Comparison of ENCODE assay signal across 24 cellular contexts in the genomic region with DNA sequence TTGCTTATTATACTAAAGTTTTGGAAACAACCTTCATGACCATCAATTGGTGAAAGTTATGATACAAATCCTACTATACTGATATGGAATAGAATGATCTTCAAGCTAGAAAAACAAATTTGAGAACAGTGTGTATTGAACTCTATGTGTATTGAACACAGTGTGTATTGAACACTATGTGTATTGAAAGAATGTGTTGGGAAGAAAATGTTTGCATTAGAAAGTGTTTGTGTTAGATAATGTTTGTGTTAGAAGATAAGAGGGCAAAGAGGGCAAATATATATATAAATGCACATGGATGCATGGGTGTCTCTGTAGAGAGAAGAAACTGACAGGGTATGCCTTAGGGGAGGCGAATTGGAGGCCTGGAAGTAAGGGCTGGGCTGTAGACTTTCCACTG.
"Had no signal": no experiment of that assay in that cellular context is flagged by ENCODE, and none has a peak within 500 bp of the region (broad histone marks: within the 10 kb centered on the region; RNA-seq: fewer than 3 reads in every experiment).

No MANE protein-coding gene starts in this region.

- ATAC-seq: effector memory CD8-positive, alpha-beta T cell; esophagus mucosa; gastrocnemius medialis; heart right ventricle; left cardiac atrium; left lung; left ventricle myocardium superior; lower lobe of right lung; mucosa of descending colon had no signal

- H3K27me3 Mint-ChIP-seq: dendritic cell treated with granulocyte-macrophage colony-stimulating factor and Interleukin-4, amounts not matched to agents 40 ng/mL and 50 ng/mL, for 4 days; effector memory CD8-positive, alpha-beta T cell; naive B cell had no signal

- H3K27me3 ChIP-seq: colonic mucosa, esophagus squamous epithelium, gastrocnemius medialis, heart right ventricle, left lung had no signal

- H3K4me1 ChIP-seq: colonic mucosa, esophagus squamous epithelium, gastrocnemius medialis, heart right ventricle, left lung, lower lobe of right lung had no signal

- H3K4me1 Mint-ChIP-seq: mesothelial cell of epicardium had no signal

- H3K4me3 Mint-ChIP-seq: dendritic cell treated with granulocyte-macrophage colony-stimulating factor and Interleukin-4, amounts not matched to agents 40 ng/mL and 50 ng/mL, for 4 days; effector memory CD8-positive, alpha-beta T cell; endodermal cell; mesothelial cell of epicardium; naive B cell had no signal

- H3K4me3 ChIP-seq: colonic mucosa, esophagus squamous epithelium, gastrocnemius medialis, heart right ventricle, left lung, lower lobe of right lung, mucosa of descending colon had no signal

- H3K9me3 ChIP-seq: colonic mucosa, esophagus squamous epithelium, gastrocnemius medialis, heart right ventricle, left lung, lower lobe of right lung, mucosa of descending colon had no signal

- DNase-seq: colonic mucosa; cortex of kidney; effector CD8-positive, alpha-beta T cell; effector memory CD8-positive, alpha-beta T cell; endodermal cell; erythroblast; esophagus squamous epithelium; foreskin fibroblast; foreskin melanocyte; gastrocnemius medialis; glutamatergic neuron; heart right ventricle; hippocampal formation; left cardiac atrium; left lung; left ventricle myocardium superior; lower lobe of right lung; mesenchymal stem cell; mucosa of descending colon; naive B cell had no signal

- H3K27ac ChIP-seq: colonic mucosa, epithelial cell of prostate, esophagus squamous epithelium, gastrocnemius medialis, heart right ventricle, left lung, lower lobe of right lung had no signal

- H3K36me3 ChIP-seq: colonic mucosa had no signal

- H3K9me3 Mint-ChIP-seq: dendritic cell treated with granulocyte-macrophage colony-stimulating factor and Interleukin-4, amounts not matched to agents 40 ng/mL and 50 ng/mL, for 4 days; effector memory CD8-positive, alpha-beta T cell; endodermal cell; naive B cell had no signal

- H3K27ac Mint-ChIP-seq: dendritic cell treated with granulocyte-macrophage colony-stimulating factor and Interleukin-4, amounts not matched to agents 40 ng/mL and 50 ng/mL, for 4 days; effector memory CD8-positive, alpha-beta T cell; endodermal cell; mesothelial cell of epicardium had no signal
